In genomic region chr1:21325731-21326387, GRCh38 we compare ENCODE assay signal across 2 cellular contexts.
TF ChIP-seq lines count a peak whose summit lies in the region.

No MANE protein-coding gene starts in this region.

TF ChIP-seq in IMR-90, 13 proteins besides CTCF, POLR2A, EP300 and RAD21:
- TF ChIP-seq RFX5 (IDR thresholded peaks at IDR 0.05; ENCODE audit: low read depth, low read length): no peak
- TF ChIP-seq BHLHE40 (IDR thresholded peaks at IDR 0.05; ENCODE audit: low read depth, low read length): no peak
- TF ChIP-seq SMC3 (IDR thresholded peaks at IDR 0.05; ENCODE audit: low read depth, low read length): no peak
- no peak for TF ChIP-seq RCOR1 (IDR thresholded peaks at IDR 0.05; ENCODE audit: insufficient replicate concordance, low read length)
- TF ChIP-seq ELK1 (IDR thresholded peaks at IDR 0.05; ENCODE audit: borderline replicate concordance, low read depth, low read length): no peak
- TF ChIP-seq CEBPB (IDR thresholded peaks at IDR 0.05; ENCODE audit: low read depth, low read length): no peak
- no peak for TF ChIP-seq CHD1 (IDR thresholded peaks at IDR 0.05; ENCODE audit: low read depth, low read length)
- TF ChIP-seq MXI1 (IDR thresholded peaks at IDR 0.05; ENCODE audit: borderline replicate concordance, low read depth, low read length): no peak
- no peak for TF ChIP-seq MAZ (IDR thresholded peaks at IDR 0.05; ENCODE audit: borderline replicate concordance, low read depth, low read length)
- no peak for TF ChIP-seq USF2 (IDR thresholded peaks at IDR 0.05; ENCODE audit: low read depth, low read length)
- no peak for TF ChIP-seq FOS (IDR thresholded peaks at IDR 0.05; ENCODE audit: low read depth, low read length)
- TF ChIP-seq NFE2L2 (IDR thresholded peaks at IDR 0.05; ENCODE audit: low read depth, low read length): no peak
- TF ChIP-seq MAFK (IDR thresholded peaks at IDR 0.05; ENCODE audit: low read depth, low read length): no peak
TF ChIP-seq in IMR-90: peak in this region for 0.

TF ChIP-seq in HepG2, 621 proteins besides CTCF, POLR2A, EP300 and RAD21:
- TF ChIP-seq ZNF652 (CRISPR knock-in tag; IDR thresholded peaks at IDR 0.05; ENCODE audit: borderline replicate concordance, low read depth) (no peak), GTF2F1 (IDR thresholded peaks at IDR 0.05; ENCODE audit: low read length) (no peak), SALL2 (CRISPR knock-in tag; IDR thresholded peaks at IDR 0.05) (no peak), GABPB1 (CRISPR knock-in tag; IDR thresholded peaks at IDR 0.05) (no peak), AGO2 (optimal IDR thresholded peaks at IDR 0.05; ENCODE audit: low read depth, low read length) (no peak), MED13 (CRISPR knock-in tag; IDR thresholded peaks at IDR 0.05) (no peak)
TF ChIP-seq in HepG2: peak in this region for 0.
